12 cellular contexts compared by ENCODE assay signal in the genomic region with DNA sequence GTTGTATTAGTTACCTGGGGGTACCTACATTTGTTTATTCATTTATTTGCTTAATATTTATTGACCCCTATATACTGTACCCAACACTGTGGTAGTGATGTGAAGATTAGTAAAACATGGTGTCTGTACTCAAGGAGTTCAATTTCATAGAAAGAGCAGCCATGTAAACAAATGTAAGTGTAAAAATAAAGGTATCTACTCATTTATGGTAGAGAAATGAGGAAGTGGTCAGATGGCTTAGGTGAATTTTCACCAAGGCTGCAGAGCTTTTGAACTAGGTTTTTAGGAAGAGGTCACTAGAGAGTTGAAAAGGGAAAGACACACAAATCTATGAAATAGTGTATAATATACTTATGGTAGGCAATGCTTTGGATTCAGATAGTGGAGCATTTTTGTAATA. TPM values are rescaled to one million over a fixed set of nuclear protein-coding genes. Genes with fewer than 3 reads are reported as not detected.
DNase-seq lines count a peak whose midpoint lies in the region; ATAC-seq, FAIRE-seq and TF ChIP-seq lines count a peak whose summit lies in the region.
"Had no signal": no experiment of that assay in that cellular context is flagged by ENCODE, and none has a peak within 500 bp of the region (broad histone marks: within the 10 kb centered on the region; RNA-seq: fewer than 3 reads in every experiment).

No MANE protein-coding gene starts in this region.

- H3K4me3 ChIP-seq in adrenal gland = no peak overlapping the region
- H3K4me3 ChIP-seq: SK-N-MC had no signal

- ATAC-seq in GM21423 (IDR thresholded peaks at IDR 0.05; ENCODE audit: unreplicated experiment) (peak; percentile 83), HG03135 (IDR thresholded peaks at IDR 0.05; ENCODE audit: unreplicated experiment) (peak; percentile 77)

- no peaks in the 10 kb centered on the region for H3K4me1 ChIP-seq in adrenal gland (replicated peaks in 1 of 2)

- no peak overlapping the region for H3K27ac ChIP-seq in adrenal gland
- H3K27ac ChIP-seq: SK-N-MC had no signal

- no peak for TF ChIP-seq CTCF in adrenal gland (IDR thresholded peaks at IDR 0.05)

- DNase-seq in GM18507 (ENCODE audit: extremely low spot score, insufficient read length, low read depth) = peak; percentile 26
- peak; percentile 74 for DNase-seq in OCI-M1 (lab: John Stamatoyannopoulos, UW)
- DNase-seq in NCI-H146 treated with DMSO at 0.1 percent for 48 hours (lab: John Stamatoyannopoulos, UW; ENCODE audit: unreplicated experiment) = no peak
- no peak for DNase-seq in head of caudate nucleus
- no peak for DNase-seq in NCI-H128 (lab: John Stamatoyannopoulos, UW; ENCODE audit: unreplicated experiment)
- DNase-seq in adrenal gland = no peak
- DNase-seq: NCI-H1105 had no signal

- no peaks in the 10 kb centered on the region for H3K9me3 ChIP-seq in adrenal gland (replicated peaks in 1 of 3)

- peaks cover 0 to 82% of the 10 kb centered on the region in 2 donors for H3K36me3 ChIP-seq in adrenal gland (replicated peaks in 1 of 2)

- intact Hi-C loops in head of caudate nucleus (cut with DNase I) (no loop called here), adrenal gland (cut with DNase I) (no loop called here)

- H3K27me3 ChIP-seq in adrenal gland = no peaks in the 10 kb centered on the region

- TF ChIP-seq POLR2A in adrenal gland (IDR thresholded peaks at IDR 0.05) = no peak

- FAIRE-seq in GM18507 (lab: Jason Lieb, UNC) = peak; percentile 79
- FAIRE-seq: frontal cortex, H1 had no signal

RNA-seq across cellular contexts. Expression of gene CTR9, which starts 11.1 kb away (rescaled TPM):
- 10 to 100 TPM; 25.3 to 49.5 (median 32.4) TPM for total RNA-seq in adrenal gland
- 10 to 100 TPM; 13.8 to 58.4 (median 21.6) TPM for polyA plus RNA-seq in adrenal gland

RNA-seq across cellular contexts. Expression of gene EIF4G2, which starts 46.5 kb away (rescaled TPM):
- total RNA-seq in adrenal gland = 1,000 to 10,000 TPM in 1 of 8 donors, 100 to 1,000 TPM in 7; 392 to 1,049 (median 667) TPM
- polyA plus RNA-seq in adrenal gland = 1,000 to 10,000 TPM in 1 of 3 donors, 100 to 1,000 TPM in 2; 114 to 1,085 (median 156) TPM

Comparison
In these comparisons a context has a peak if more than half of its experiments do, and no peak if none do; other contexts are left out.
1. DNase-seq: peak in GM18507 (single experiment) and OCI-M1 (single experiment); none in NCI-H146 treated with DMSO at 0.1 percent for 48 hours (single experiment), head of caudate nucleus (0 of 42), NCI-H128 (single experiment) and adrenal gland (0 of 7).